Comparison of ENCODE assay signal across 8 cellular contexts in the genomic region with DNA sequence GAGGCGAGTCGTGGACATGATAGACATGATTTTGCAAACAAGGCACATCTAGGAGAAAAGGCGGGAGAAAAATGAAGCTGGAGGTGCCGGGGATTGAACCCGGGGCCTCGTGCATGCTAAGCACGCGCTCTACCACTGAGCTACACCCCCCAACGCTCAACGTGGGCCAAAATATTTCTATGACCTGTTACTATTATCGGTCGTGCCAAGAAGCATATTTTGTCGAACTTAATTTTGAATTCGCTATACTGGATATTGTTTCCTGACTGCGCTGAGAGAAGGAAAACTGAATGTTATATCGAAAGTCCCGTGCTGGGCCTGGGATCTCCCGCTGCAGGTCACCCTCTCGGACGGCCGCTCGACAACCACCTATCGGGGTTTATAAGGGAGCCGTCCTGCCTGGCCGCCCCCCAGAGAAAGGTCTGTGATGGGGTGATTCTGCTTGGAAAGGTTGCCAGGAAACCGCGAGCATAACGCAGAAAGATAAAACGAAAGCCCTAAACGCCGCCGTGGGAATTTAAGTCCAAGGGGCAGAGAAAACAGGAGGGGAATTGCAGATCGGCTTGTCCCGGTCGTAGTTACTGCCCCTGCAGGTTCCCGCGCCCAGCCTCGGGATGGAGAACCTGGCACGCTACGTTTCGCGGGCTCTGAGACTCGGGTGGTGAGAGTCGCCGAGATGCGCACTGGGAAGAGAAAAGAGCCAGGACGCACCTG.
DNase-seq lines count a peak whose midpoint lies in the region; ATAC-seq and TF ChIP-seq lines count a peak whose summit lies in the region.

No MANE protein-coding gene starts in this region.

- ATAC-seq in HG03354 (IDR thresholded peaks at IDR 0.05; ENCODE audit: poor library complexity, severe bottlenecking, unreplicated experiment), result peak; percentile 49
- peak; percentile 54 for ATAC-seq in activated CD8-positive, alpha-beta T cell treated with anti-CD3 and anti-CD28 coated beads for 36 hours
- no peak for ATAC-seq in GM21360 (IDR thresholded peaks at IDR 0.05; ENCODE audit: unreplicated experiment)

- H3K4me1 Mint-ChIP-seq in activated CD8-positive, alpha-beta T cell treated with anti-CD3 and anti-CD28 coated beads for 36 hours (ENCODE audit: low read depth), result peaks cover 30% of the 10 kb centered on the region

- DNase-seq in DMS79 (lab: John Stamatoyannopoulos, UW), result peak; percentile 64
- peak; percentile 59 for DNase-seq in NCI-H774 (lab: John Stamatoyannopoulos, UW)
- peak; percentile 89 for DNase-seq in activated CD8-positive, alpha-beta T cell treated with anti-CD3 and anti-CD28 coated beads for 36 hours
- DNase-seq in effector CD4-positive, alpha-beta T cell, result peak; percentile 68
- DNase-seq in lung microvascular endothelial cell (ENCODE audit: low read depth in 2 of 2), result peak; percentile 86 to 92
- DNase-seq in stimulated activated CD4-positive, alpha-beta T cell treated with anti-CD3 and anti-CD28 coated beads, TNF-alpha, amount 100 ng/mL, for 1 hour (ENCODE audit: low read depth in 3 of 3, low spot score in 1 of 3), result peak; percentile 72 to 85 (median 80)

- POLR2A ChIA-PET in activated CD8-positive, alpha-beta T cell treated with anti-CD3 and anti-CD28 coated beads for 36 hours (lab: Charles Lee), result interaction anchor here (1.0 to 7.2 kb wide), 6 partner anchors 21 to 77 kb away, joined by 3 to 62 read pairs (median 5); no protein-coding TSS in a partner anchor

- peaks cover 3% of the 10 kb centered on the region for H3K27me3 Mint-ChIP-seq in activated CD8-positive, alpha-beta T cell treated with anti-CD3 and anti-CD28 coated beads for 36 hours

- peak overlapping the region; percentile 89 for H3K4me3 Mint-ChIP-seq in activated CD8-positive, alpha-beta T cell treated with anti-CD3 and anti-CD28 coated beads for 36 hours

- CTCF ChIA-PET in activated CD8-positive, alpha-beta T cell treated with anti-CD3 and anti-CD28 coated beads for 36 hours (lab: Charles Lee), result interaction anchor here (1.0 to 6.2 kb wide), 5 partner anchors 26 to 152 kb away, joined by 3 to 24 read pairs (median 4); no protein-coding TSS in a partner anchor

- H3K9me3 Mint-ChIP-seq in activated CD8-positive, alpha-beta T cell treated with anti-CD3 and anti-CD28 coated beads for 36 hours, result peaks cover 7% of the 10 kb centered on the region

- H3K27ac Mint-ChIP-seq in activated CD8-positive, alpha-beta T cell treated with anti-CD3 and anti-CD28 coated beads for 36 hours, result peak overlapping the region; percentile 84

- intact Hi-C loops in activated CD8-positive, alpha-beta T cell treated with anti-CD3 and anti-CD28 coated beads for 36 hours (cut with micrococcal nuclease), result loop anchor here (2.0 to 10.0 kb wide), 3 partner anchors 25 to 121 kb away; no protein-coding TSS in a partner anchor

- peaks cover 10% of the 10 kb centered on the region for H3K36me3 Mint-ChIP-seq in activated CD8-positive, alpha-beta T cell treated with anti-CD3 and anti-CD28 coated beads for 36 hours (ENCODE audit: low read depth)

- no peak for TF ChIP-seq CTCF in activated CD8-positive, alpha-beta T cell treated with anti-CD3 and anti-CD28 coated beads for 36 hours (IDR thresholded peaks at IDR 0.05)
